ENCODE assay signal across 8 cellular contexts in genomic region chr16:58733248-58733670, GRCh38. TPM values are rescaled to one million over a fixed set of nuclear protein-coding genes. Genes with fewer than 3 reads are reported as not detected.
DNase-seq lines count a peak whose midpoint lies in the region; ATAC-seq and TF ChIP-seq lines count a peak whose summit lies in the region.

No MANE protein-coding gene starts in this region.

- peak overlapping the region; percentile 85 for H2AFZ ChIP-seq in MM.1S (ENCODE audit: low read length)

- no peak for TF ChIP-seq POLR2A in upper lobe of left lung (IDR thresholded peaks at IDR 0.05)

- no peak for TF ChIP-seq CTCF in Caco-2 (IDR thresholded peaks at IDR 0.05; ENCODE audit: insufficient read depth in 1 of 2, low read depth in 1 of 2, low read length in 1 of 2, severe bottlenecking in 1 of 2, unreplicated experiment in 1 of 2)
- no peak for TF ChIP-seq CTCF in MM.1S (IDR thresholded peaks at IDR 0.05; ENCODE audit: low read length)
- TF ChIP-seq CTCF in colonic mucosa (IDR thresholded peaks at IDR 0.05) = no peak
- TF ChIP-seq CTCF in upper lobe of left lung (IDR thresholded peaks at IDR 0.05) = no peak

- H3K27ac ChIP-seq in MM.1S (ENCODE audit: low read length) = peak overlapping the region; percentile 48; the same call in 1 of the 2 replicates
- peak overlapping the region; percentile 68 for H3K27ac ChIP-seq in colonic mucosa
- H3K27ac ChIP-seq in upper lobe of left lung = peak overlapping the region; percentile 66 to 88 (median 82)

- peaks cover 4% of the 10 kb centered on the region for H3K36me3 Mint-ChIP-seq in Caco-2 (ENCODE audit: insufficient read depth, unreplicated experiment)

- BruUV-seq in Caco-2 (replicated peaks; lab: Mats Ljungman, UMichigan) = no TSS peak

- peaks cover 57% of the 10 kb centered on the region for H3K79me2 ChIP-seq in MM.1S (ENCODE audit: low read length)

- H3K9me3 Mint-ChIP-seq in Caco-2 (ENCODE audit: unreplicated experiment) = no peaks in the 10 kb centered on the region

- H3K27me3 ChIP-seq in Caco-2 (replicated peaks; ENCODE audit: control insufficient read depth, insufficient read depth, low read length) (no peaks in the 10 kb centered on the region), MM.1S (replicated peaks; ENCODE audit: insufficient read depth, low read length) (no peaks in the 10 kb centered on the region), colonic mucosa (no peaks in the 10 kb centered on the region), upper lobe of left lung (no peaks in the 10 kb centered on the region)

- peak overlapping the region; percentile 100 for H3K4me3 Mint-ChIP-seq in Caco-2 (ENCODE audit: unreplicated experiment)

- DNase-seq in Caco-2 (peak in 1 of 2 experiments; percentile 15), MM.1S (no peak), colonic mucosa (no peak), lung microvascular endothelial cell (ENCODE audit: low read depth in 2 of 2) (peak; percentile 17), upper lobe of left lung (no peak), NCI-H2107 (lab: John Stamatoyannopoulos, UW) (no peak), NCI-H345 (lab: John Stamatoyannopoulos, UW) (no peak), NCI-H510A (lab: John Stamatoyannopoulos, UW) (no peak)

- peaks cover 12% of the 10 kb centered on the region for H3K4me1 Mint-ChIP-seq in Caco-2 (ENCODE audit: low read depth, unreplicated experiment)

- 1 to 2% methylated on average over 22 to 23 of the region's 23 CpGs for WGBS in upper lobe of left lung, 2 donors

- no peaks in the 10 kb centered on the region for H3F3A ChIP-seq in MM.1S (ENCODE audit: insufficient read depth, low read length)

- no peaks in the 10 kb centered on the region for H3K9me2 ChIP-seq in MM.1S (replicated peaks; ENCODE audit: insufficient read depth, low read length)

- TF ChIP-seq EP300 in upper lobe of left lung (IDR thresholded peaks at IDR 0.05) = no peak

- no peaks in the 10 kb centered on the region; the same call in 1 of the 2 replicates for H4K20me1 ChIP-seq in MM.1S (ENCODE audit: insufficient read depth, low read length)

- H3K4me1 ChIP-seq in Caco-2 = no peaks in the 10 kb centered on the region; the same call in 1 of the 2 replicates
- peaks cover 5% of the 10 kb centered on the region; the same call in 1 of the 2 replicates for H3K4me1 ChIP-seq in MM.1S (ENCODE audit: low read length)
- peaks cover 6% of the 10 kb centered on the region for H3K4me1 ChIP-seq in colonic mucosa
- peaks cover 6 to 23% (median 9%) of the 10 kb centered on the region in 4 donors for H3K4me1 ChIP-seq in upper lobe of left lung

- H3K27me3 Mint-ChIP-seq in Caco-2 (ENCODE audit: insufficient read depth, unreplicated experiment) = no peaks in the 10 kb centered on the region

- peak overlapping the region; percentile 63 for H3K4me2 ChIP-seq in MM.1S (ENCODE audit: low read depth, low read length)

- no peaks in the 10 kb centered on the region for H3K9me3 ChIP-seq in Caco-2
- no peaks in the 10 kb centered on the region for H3K9me3 ChIP-seq in MM.1S (replicated peaks; ENCODE audit: insufficient read depth, low read length)
- no peaks in the 10 kb centered on the region for H3K9me3 ChIP-seq in colonic mucosa
- no peaks in the 10 kb centered on the region for H3K9me3 ChIP-seq in upper lobe of left lung

- H3K4me3 ChIP-seq in Caco-2 (ENCODE audit: low read depth, low read length) (peak overlapping the region; percentile 76), MM.1S (ENCODE audit: low read length) (peak overlapping the region; percentile 97), colonic mucosa (peak overlapping the region; percentile 74), upper lobe of left lung (peak overlapping the region; percentile 81 to 90 (median 87))

- CTCF ChIA-PET in Caco-2 (lab: Charles Lee) = interaction anchor here (1.5 kb wide), 1 partner anchor 23 kb away, joined by 4 read pairs; no protein-coding TSS in a partner anchor

- peak overlapping the region; percentile 99 for H3K27ac Mint-ChIP-seq in Caco-2 (ENCODE audit: unreplicated experiment)

- ATAC-seq in upper lobe of left lung (ENCODE audit: low FRiP score in 2 of 2) = peak in 1 of 2 donors; percentile 34

- intact Hi-C loops in Caco-2 (cut with micrococcal nuclease; ENCODE audit: unreplicated experiment) (loop anchor here (1.0 kb wide), 1 partner anchor 23 kb away; no protein-coding TSS in a partner anchor), colonic mucosa (cut with DNase I) (no loop called here)

- H3K9ac ChIP-seq in MM.1S (ENCODE audit: low read length) = peak overlapping the region; percentile 80
- H3K9ac ChIP-seq in colonic mucosa (ENCODE audit: low read depth in 2 of 2, low read length in 2 of 2) = peak overlapping the region; percentile 86 to 90

- POLR2A ChIA-PET in Caco-2 (lab: Charles Lee) = no interaction called here

- H3K36me3 ChIP-seq in Caco-2 (ENCODE audit: control insufficient read depth, insufficient read depth, low read length) = no peaks in the 10 kb centered on the region
- H3K36me3 ChIP-seq in MM.1S (replicated peaks; ENCODE audit: insufficient read depth, low read length) = no peaks in the 10 kb centered on the region
- no peaks in the 10 kb centered on the region for H3K36me3 ChIP-seq in colonic mucosa
- H3K36me3 ChIP-seq in upper lobe of left lung = no peaks in the 10 kb centered on the region

RNA-seq across cellular contexts. Expression of gene GOT2, which starts 0.9 kb away (rescaled TPM):
- total RNA-seq in Caco-2 (2022) (150 and 153 TPM in 2 replicates), colonic mucosa (100 to 1,000 TPM; 117 to 184 TPM), lung microvascular endothelial cell (30.8 and 34.2 TPM in 2 replicates), upper lobe of left lung (10 to 100 TPM; 28.4 to 52.9 (median 47.2) TPM)

RNA-seq across cellular contexts. Expression of gene SLC38A7, which starts 48.7 kb away (rescaled TPM):
- total RNA-seq in Caco-2 (2022) = 24.1 and 27.6 TPM in 2 replicates
- 10 to 100 TPM; 10.8 to 15.5 TPM for total RNA-seq in colonic mucosa
- 20.3 and 27.4 TPM in 2 replicates for total RNA-seq in lung microvascular endothelial cell
- 10 to 100 TPM in 5 of 6 donors, 1 to 10 TPM in 1; 6.5 to 34.6 (median 22.4) TPM for total RNA-seq in upper lobe of left lung

Comparison
In these comparisons a context has a peak if more than half of its experiments do, and no peak if none do; other contexts are left out.
1. DNase-seq: peak in lung microvascular endothelial cell (2 of 2); none in MM.1S (single experiment), colonic mucosa (single experiment), upper lobe of left lung (0 of 2), NCI-H2107 (single experiment), NCI-H345 (single experiment) and NCI-H510A (single experiment).
2. Peak in every context shown above with its lines, with median percentiles within 50 percentile points of each other: H3K4me3 ChIP-seq and H3K27ac ChIP-seq.